ENCODE assay signal across 21 cellular contexts in the genomic region with DNA sequence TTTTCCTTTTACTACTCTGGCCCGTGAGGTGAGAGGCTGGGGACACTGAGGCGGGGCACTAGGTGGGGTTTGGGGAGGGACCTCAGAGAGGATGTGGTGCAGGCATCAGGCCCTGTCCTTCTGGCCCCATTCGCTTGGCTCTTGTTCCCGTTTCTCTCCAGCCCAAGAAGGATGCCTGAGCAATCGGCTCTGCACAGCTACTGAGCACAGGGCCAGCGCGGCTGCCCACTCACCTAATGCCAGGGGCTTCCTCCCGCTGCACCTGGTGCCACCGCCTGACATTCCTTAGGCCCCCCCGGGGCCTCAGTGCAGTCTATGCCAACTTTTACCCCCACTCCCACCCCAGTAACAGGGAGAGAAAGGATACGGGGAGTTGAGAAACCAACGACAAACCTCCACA. TPM values are rescaled to one million over a fixed set of nuclear protein-coding genes. Genes with fewer than 3 reads are reported as not detected.
"Had no signal": no experiment of that assay in that cellular context is flagged by ENCODE, and none has a peak within 500 bp of the region (broad histone marks: within the 10 kb centered on the region; RNA-seq: fewer than 3 reads in every experiment).

No MANE protein-coding gene starts in this region.

- H3K4me3 ChIP-seq: coronary artery, dorsolateral prefrontal cortex, esophagus muscularis mucosa, heart right ventricle, left lung, lung had no signal

- H3K9me3 ChIP-seq: esophagus muscularis mucosa, heart right ventricle, left lung had no signal

- H3K27ac ChIP-seq: coronary artery, dorsolateral prefrontal cortex, esophagus muscularis mucosa, foreskin keratinocyte, heart right ventricle, left lung had no signal

- DNase-seq: dermis blood vessel endothelial cell; dorsolateral prefrontal cortex; effector CD4-positive, alpha-beta T cell; effector memory CD4-positive, alpha-beta T cell; foreskin keratinocyte; glutamatergic neuron; head of caudate nucleus; heart right ventricle; hippocampal formation; left cardiac atrium; left lung; left ventricle myocardium superior; mammary epithelial cell; mesendoderm; midbrain had no signal

- H3K36me3 ChIP-seq: esophagus muscularis mucosa, heart right ventricle, left lung had no signal

- H3K4me1 ChIP-seq: foreskin keratinocyte had no signal

- ATAC-seq: foreskin keratinocyte, left cardiac atrium, left lung, left ventricle myocardium superior had no signal

RNA-seq across cellular contexts. Expression of a gene that starts 12.5 kb away (rescaled TPM):
- total RNA-seq: endothelial cell of umbilical vein, fibroblast of lung, glomerular endothelial cell, left lung, mammary epithelial cell had no signal
- polyA plus RNA-seq: endothelial cell of umbilical vein, fibroblast of lung, lung, mammary epithelial cell had no signal
